8 cellular contexts compared by ENCODE assay signal in the genomic region with DNA sequence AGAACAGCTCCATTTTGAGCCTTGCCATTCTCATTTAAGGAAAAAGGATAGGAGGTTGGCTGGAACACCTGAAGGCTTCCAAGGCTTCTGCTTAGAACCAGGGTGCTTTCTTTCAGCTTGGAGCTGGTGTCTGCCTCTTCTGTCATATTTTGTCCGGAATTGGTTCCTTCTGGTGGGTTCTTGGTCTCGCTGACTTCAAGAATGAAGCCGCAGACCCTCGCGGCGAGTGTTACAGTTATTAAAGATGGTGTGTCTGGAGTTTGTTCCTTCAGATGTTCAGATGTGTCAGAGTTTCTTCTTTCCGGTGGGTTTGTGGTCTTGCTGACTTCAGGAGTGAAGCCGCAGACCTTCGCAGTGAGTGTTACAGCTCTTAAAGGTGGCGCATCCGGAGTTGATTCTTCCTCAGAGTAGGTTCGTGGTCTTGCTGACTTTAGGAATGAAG.
DNase-seq lines count a peak whose midpoint lies in the region; ATAC-seq and TF ChIP-seq lines count a peak whose summit lies in the region.
"Not testable (repeated sequence)": the region's sequence is repeated elsewhere in the genome, so short reads cannot be mapped to it uniquely, and the experiment has no call there.

No MANE protein-coding gene starts in this region.

- peak; percentile 27 to 71 (median 43) for DNase-seq in CD4-positive, alpha-beta T cell
- peak in 2 of 3 donors; percentile 58 to 79 for DNase-seq in Peyer's patch
- DNase-seq in activated CD4-positive, alpha-beta T cell treated with anti-CD3 and anti-CD28 coated beads, Interleukin-2, amount 50 U/mL, for 1 hour, result peak; percentile 59
- peak; percentile 59 for DNase-seq in activated T-cell treated with anti-CD3 and anti-CD28 coated beads, Interleukin-2, amount 50 U/mL, for 24 hours
- peak; percentile 69 for DNase-seq in activated naive CD8-positive, alpha-beta T cell treated with anti-CD3 and anti-CD28 coated beads for 36 hours
- peak in 8 of 9 donors; percentile 62 to 82 (median 79) for DNase-seq in naive thymus-derived CD4-positive, alpha-beta T cell
- peak; percentile 25 to 42 (median 39) for DNase-seq in stimulated activated CD4-positive, alpha-beta T cell treated with anti-CD3 and anti-CD28 coated beads, TNF-alpha, amount 100 ng/mL, for 24 hours (ENCODE audit: low read depth in 3 of 3)
- not testable (repeated sequence) for DNase-seq in stimulated activated naive B cell treated with anti-CD40 and anti-IgM and Interleukin-4, amounts not matched to agents 10 μg/mL and 1 μg/mL and 100 μg/mL, for 72 hours

- POLR2A ChIA-PET in CD4-positive, alpha-beta T cell (lab: Charles Lee), result interaction anchor here (0.7 to 2.6 kb wide), 16 partner anchors 9 to 476 kb away, joined by 3 to 20 read pairs (median 4); partner anchors contain the start of genes ANKRD10 and ING1
- POLR2A ChIA-PET in naive thymus-derived CD4-positive, alpha-beta T cell (lab: Charles Lee), result interaction anchor here (0.9 to 1.8 kb wide), 13 partner anchors 8 to 476 kb away, joined by 3 to 11 read pairs (median 4); no protein-coding TSS in a partner anchor

- intact Hi-C loops in CD4-positive, alpha-beta T cell (cut with DNase I, micrococcal nuclease), result loop anchor here (1.0 to 10.0 kb wide), 5 partner anchors 12 to 484 kb away; partner anchors contain the start of genes ANKRD10 (in 1 of the 2) and CARS2 (in 1 of the 2)
- intact Hi-C loops in naive thymus-derived CD4-positive, alpha-beta T cell (cut with micrococcal nuclease), result loop anchor here (1.0 to 10.0 kb wide), 9 partner anchors 9 to 574 kb away; partner anchors contain the start of genes ANKRD10 (in 1 of the 2), ING1 (in 1 of the 2) and NAXD (in 1 of the 2)

- H3K27ac ChIP-seq in CD4-positive, alpha-beta T cell (ENCODE audit: low read depth, low read length), result peak overlapping the region; percentile 19
- H3K27ac ChIP-seq in Peyer's patch, result peak overlapping the region; percentile 6 to 57 (median 20)
- peak overlapping the region; percentile 56 for H3K27ac ChIP-seq in naive thymus-derived CD4-positive, alpha-beta T cell (ENCODE audit: low read depth, low read length)

- peak overlapping the region; percentile 78 for H3K27ac Mint-ChIP-seq in CD4-positive, alpha-beta T cell
- H3K27ac Mint-ChIP-seq in activated T-cell treated with anti-CD3 and anti-CD28 coated beads, Interleukin-2, amount 50 U/mL, for 24 hours, result peak overlapping the region; percentile 76
- H3K27ac Mint-ChIP-seq in activated naive CD8-positive, alpha-beta T cell treated with anti-CD3 and anti-CD28 coated beads for 36 hours, result peak overlapping the region; percentile 82
- peak overlapping the region; percentile 82 to 93 (median 90) for H3K27ac Mint-ChIP-seq in naive thymus-derived CD4-positive, alpha-beta T cell
- H3K27ac Mint-ChIP-seq in stimulated activated naive B cell treated with anti-CD40 and anti-IgM and Interleukin-4, amounts not matched to agents 10 μg/mL and 1 μg/mL and 100 μg/mL, for 72 hours, result peak overlapping the region; percentile 20

- H3K9me3 ChIP-seq in CD4-positive, alpha-beta T cell (ENCODE audit: control insufficient read depth, low read length); Peyer's patch; naive thymus-derived CD4-positive, alpha-beta T cell (ENCODE audit: control insufficient read depth in 2 of 3, low read length in 3 of 3): not testable (repeated sequence)

- peaks cover 86% of the 10 kb centered on the region for H3K4me1 Mint-ChIP-seq in CD4-positive, alpha-beta T cell (ENCODE audit: low read depth)
- peaks cover 93% of the 10 kb centered on the region for H3K4me1 Mint-ChIP-seq in activated T-cell treated with anti-CD3 and anti-CD28 coated beads, Interleukin-2, amount 50 U/mL, for 24 hours (ENCODE audit: low read depth)
- peaks cover 91% of the 10 kb centered on the region for H3K4me1 Mint-ChIP-seq in activated naive CD8-positive, alpha-beta T cell treated with anti-CD3 and anti-CD28 coated beads for 36 hours
- H3K4me1 Mint-ChIP-seq in naive thymus-derived CD4-positive, alpha-beta T cell, result peaks cover 73 to 100% (median 92%) of the 10 kb centered on the region in 7 donors
- peaks cover 78 to 99% of the 10 kb centered on the region in 2 donors for H3K4me1 Mint-ChIP-seq in stimulated activated naive B cell treated with anti-CD40 and anti-IgM and Interleukin-4, amounts not matched to agents 10 μg/mL and 1 μg/mL and 100 μg/mL, for 72 hours

- H3K27me3 ChIP-seq in CD4-positive, alpha-beta T cell (ENCODE audit: control insufficient read depth, insufficient read depth, low read length); Peyer's patch; naive thymus-derived CD4-positive, alpha-beta T cell (ENCODE audit: control insufficient read depth in 2 of 2, insufficient read depth in 2 of 2, low read length in 2 of 2): not testable (repeated sequence)

- ATAC-seq in CD4-positive, alpha-beta T cell (ENCODE audit: poor library complexity), result peak; percentile 62
- peak; percentile 63 for ATAC-seq in naive thymus-derived CD4-positive, alpha-beta T cell
- not testable (repeated sequence) for ATAC-seq in stimulated activated naive B cell treated with anti-CD40 and anti-IgM and Interleukin-4, amounts not matched to agents 10 μg/mL and 1 μg/mL and 100 μg/mL, for 72 hours (replicated peaks)

- not testable (repeated sequence) for H3K9me3 Mint-ChIP-seq in CD4-positive, alpha-beta T cell; activated T-cell treated with anti-CD3 and anti-CD28 coated beads, Interleukin-2, amount 50 U/mL, for 24 hours; activated naive CD8-positive, alpha-beta T cell treated with anti-CD3 and anti-CD28 coated beads for 36 hours; stimulated activated naive B cell treated with anti-CD40 and anti-IgM and Interleukin-4, amounts not matched to agents 10 μg/mL and 1 μg/mL and 100 μg/mL, for 72 hours
- H3K9me3 Mint-ChIP-seq in naive thymus-derived CD4-positive, alpha-beta T cell, result peaks cover 0 to 16% (median 0%) of the 10 kb centered on the region in 11 donors

- not testable (repeated sequence) for TF ChIP-seq POLR2A in Peyer's patch (IDR thresholded peaks at IDR 0.05)

- peak overlapping the region in 1 of 4 donors; percentile 7 for H3K4me3 ChIP-seq in Peyer's patch
- peak overlapping the region; percentile 31 for H3K4me3 ChIP-seq in naive thymus-derived CD4-positive, alpha-beta T cell (ENCODE audit: low read length)

- not testable (repeated sequence) for TF ChIP-seq CTCF in CD4-positive, alpha-beta T cell (IDR thresholded peaks at IDR 0.05); Peyer's patch (IDR thresholded peaks at IDR 0.05)

- H3K36me3 Mint-ChIP-seq in CD4-positive, alpha-beta T cell (ENCODE audit: low read depth), result not testable (repeated sequence)
- peaks cover 14% of the 10 kb centered on the region for H3K36me3 Mint-ChIP-seq in activated T-cell treated with anti-CD3 and anti-CD28 coated beads, Interleukin-2, amount 50 U/mL, for 24 hours (ENCODE audit: low read depth)
- peaks cover 36% of the 10 kb centered on the region for H3K36me3 Mint-ChIP-seq in activated naive CD8-positive, alpha-beta T cell treated with anti-CD3 and anti-CD28 coated beads for 36 hours
- peaks cover 0 to 41% (median 0%) of the 10 kb centered on the region in 5 donors for H3K36me3 Mint-ChIP-seq in naive thymus-derived CD4-positive, alpha-beta T cell
- peaks cover 19 to 43% of the 10 kb centered on the region in 2 donors for H3K36me3 Mint-ChIP-seq in stimulated activated naive B cell treated with anti-CD40 and anti-IgM and Interleukin-4, amounts not matched to agents 10 μg/mL and 1 μg/mL and 100 μg/mL, for 72 hours

- H3K4me3 Mint-ChIP-seq in CD4-positive, alpha-beta T cell, result peak overlapping the region; percentile 77
- H3K4me3 Mint-ChIP-seq in activated T-cell treated with anti-CD3 and anti-CD28 coated beads, Interleukin-2, amount 50 U/mL, for 24 hours, result peak overlapping the region; percentile 65
- peak overlapping the region; percentile 76 for H3K4me3 Mint-ChIP-seq in activated naive CD8-positive, alpha-beta T cell treated with anti-CD3 and anti-CD28 coated beads for 36 hours
- H3K4me3 Mint-ChIP-seq in naive thymus-derived CD4-positive, alpha-beta T cell, result peak overlapping the region; percentile 80 to 96 (median 84)
- H3K4me3 Mint-ChIP-seq in stimulated activated naive B cell treated with anti-CD40 and anti-IgM and Interleukin-4, amounts not matched to agents 10 μg/mL and 1 μg/mL and 100 μg/mL, for 72 hours, result peak overlapping the region; percentile 57 to 88

- peaks cover 2 to 37% (median 26%) of the 10 kb centered on the region in 4 donors for H3K4me1 ChIP-seq in Peyer's patch
- peaks cover 40 to 56% of the 10 kb centered on the region in 2 donors for H3K4me1 ChIP-seq in naive thymus-derived CD4-positive, alpha-beta T cell (ENCODE audit: control insufficient read depth in 2 of 2, insufficient read depth in 2 of 2, low read length in 2 of 2)

- CTCF ChIA-PET in CD4-positive, alpha-beta T cell (lab: Charles Lee), result interaction anchor here (1.0 to 1.8 kb wide), 6 partner anchors 11 to 121 kb away, joined by 3 to 6 read pairs (median 4); no protein-coding TSS in a partner anchor
- CTCF ChIA-PET in naive thymus-derived CD4-positive, alpha-beta T cell (lab: Charles Lee), result interaction anchor here (1.0 to 2.1 kb wide), 4 partner anchors 8 to 121 kb away, joined by 4 to 8 read pairs (median 5); no protein-coding TSS in a partner anchor

- not testable (repeated sequence) for H3K36me3 ChIP-seq in Peyer's patch; naive thymus-derived CD4-positive, alpha-beta T cell (ENCODE audit: control insufficient read depth in 2 of 3, insufficient read depth in 3 of 3, low read length in 3 of 3)

- H3K27me3 Mint-ChIP-seq in CD4-positive, alpha-beta T cell; activated T-cell treated with anti-CD3 and anti-CD28 coated beads, Interleukin-2, amount 50 U/mL, for 24 hours; activated naive CD8-positive, alpha-beta T cell treated with anti-CD3 and anti-CD28 coated beads for 36 hours; naive thymus-derived CD4-positive, alpha-beta T cell; stimulated activated naive B cell treated with anti-CD40 and anti-IgM and Interleukin-4, amounts not matched to agents 10 μg/mL and 1 μg/mL and 100 μg/mL, for 72 hours: not testable (repeated sequence)

Comparison
In these comparisons a context has a peak if more than half of its experiments do, and no peak if none do; other contexts are left out.
1. H3K27ac Mint-ChIP-seq: peak in every context shown above with its lines; median percentile 90 in naive thymus-derived CD4-positive, alpha-beta T cell; 82 in activated naive CD8-positive, alpha-beta T cell treated with anti-CD3 and anti-CD28 coated beads for 36 hours; 78 in CD4-positive, alpha-beta T cell; 76 in activated T-cell treated with anti-CD3 and anti-CD28 coated beads, Interleukin-2, amount 50 U/mL, for 24 hours; 20 in stimulated activated naive B cell treated with anti-CD40 and anti-IgM and Interleukin-4, amounts not matched to agents 10 μg/mL and 1 μg/mL and 100 μg/mL, for 72 hours.